In genomic region chr9:134432471-134432870, GRCh38 we compare ENCODE assay signal across 18 cellular contexts.
A peak's percentile ranks its signal among the peaks of the same experiment; 100 is the strongest.
DNase-seq lines count a peak whose midpoint lies in the region; ATAC-seq, FAIRE-seq and TF ChIP-seq lines count a peak whose summit lies in the region.
"Had no signal": no experiment of that assay in that cellular context is flagged by ENCODE, and none has a peak within 500 bp of the region (broad histone marks: within the 10 kb centered on the region; RNA-seq: fewer than 3 reads in every experiment).

No MANE protein-coding gene starts in this region.

- H3K9me3 ChIP-seq in HepG2 (ENCODE audit: low read length), result no peaks in the 10 kb centered on the region
- no peaks in the 10 kb centered on the region for H3K9me3 ChIP-seq in right lobe of liver
- H3K9me3 ChIP-seq in gastrocnemius medialis, result no peaks in the 10 kb centered on the region
- H3K9me3 ChIP-seq: lower lobe of right lung had no signal

- intact Hi-C loops in HepG2 (cut with micrococcal nuclease; ENCODE audit: unreplicated experiment), result loop anchor here (10.0 kb wide), 1 partner anchor 48 kb away; no protein-coding TSS in a partner anchor
- intact Hi-C loops in right lobe of liver (cut with DNase I), result loop anchor here in 1 of 2 donors (10.0 kb wide), 2 partner anchors 48 to 88 kb away; no protein-coding TSS in a partner anchor
- intact Hi-C loops in gastrocnemius medialis (cut with DNase I; ENCODE audit: low total_unique reads), result no loop called here

- no peak for FAIRE-seq in HepG2 (lab: Jason Lieb, UNC)
- FAIRE-seq: GM12892, TTC549 had no signal

- H3K79me2 ChIP-seq in HepG2 (ENCODE audit: insufficient read depth, low read length), result no peaks in the 10 kb centered on the region

- H3K27me3 ChIP-seq in HepG2 (ENCODE audit: control insufficient read depth in 1 of 2, insufficient read depth in 2 of 2, low read length in 2 of 2) (no peaks in the 10 kb centered on the region), right lobe of liver (no peaks in the 10 kb centered on the region), gastrocnemius medialis (no peaks in the 10 kb centered on the region)

- H3K27ac ChIP-seq in HepG2 (ENCODE audit: extremely low read length, insufficient read depth, low read length) (no peak overlapping the region), right lobe of liver (peak overlapping the region in 1 of 3 donors; percentile 36), gastrocnemius medialis (peak overlapping the region; percentile 92 to 97 (median 94))

- no peak for ATAC-seq in HepG2
- no peak for ATAC-seq in right lobe of liver
- ATAC-seq in esophagus mucosa, result peak; percentile 56
- peak in 1 of 2 donors; percentile 9 for ATAC-seq in gastrocnemius medialis
- ATAC-seq in GM18519 (IDR thresholded peaks at IDR 0.05; ENCODE audit: low FRiP score, unreplicated experiment), result no peak
- ATAC-seq: HCT116; lower lobe of right lung; sciatic nerve; stimulated activated naive B cell treated with anti-CD40 and anti-IgM and Interleukin-4, amounts not matched to agents 10 μg/mL and 1 μg/mL and 100 μg/mL, for 72 hours had no signal

- no peak for TF ChIP-seq RAD21 in HepG2 (CRISPR knock-in tag; IDR thresholded peaks at IDR 0.05)

- POLR2A ChIA-PET in HepG2 (lab: Yijun Ruan, JAX), result no interaction called here

- in situ Hi-C loops in HepG2 (cut with HindIII; ENCODE audit: extremely low pct_ligation_motif_present, low pct_unique_long_range_greater_than_20kb), result no loop called here
- in situ Hi-C loops in gastrocnemius medialis (cut with MboI; ENCODE audit: low sequenced_read_pairs in 4 of 4), result loop anchor here in 1 of 4 donors (25.0 kb wide), 1 partner anchor 95 kb away; the partner anchor contains the start of gene RXRA

- no peak for TF ChIP-seq EP300 in HepG2 (IDR thresholded peaks at IDR 0.05; ENCODE audit: low read depth in 2 of 2, low read length in 2 of 2)
- no peak for TF ChIP-seq EP300 in HepG2 (CRISPR knock-in tag; IDR thresholded peaks at IDR 0.05; ENCODE audit: borderline replicate concordance)

- no peak for DNase-seq in HepG2 (ENCODE audit: low spot score)
- DNase-seq in right lobe of liver, result no peak
- DNase-seq in gastrocnemius medialis, result no peak
- no peak for DNase-seq in NCI-H2107 treated with DMSO at 0.1 percent for 48 hours (lab: John Stamatoyannopoulos, UW; ENCODE audit: unreplicated experiment)
- no peak for DNase-seq in stimulated activated CD8-positive, alpha-beta memory T cell treated with anti-CD3 and anti-CD28 coated beads, Interleukin-4, amount 100 ng/mL, for 48 hours
- no peak for DNase-seq in LoVo (ENCODE audit: low spot score)
- DNase-seq: activated CD4-positive, alpha-beta T cell treated with anti-CD3 and anti-CD28 coated beads, Interleukin-2, amount 50 U/mL, for 48 hours; amniotic stem cell; lower lobe of right lung; NCI-H1092; NCI-H2227 treated with DMSO at 0.1 percent for 48 hours; stimulated activated naive B cell treated with anti-CD40 and anti-IgM and Interleukin-4, amounts not matched to agents 10 μg/mL and 1 μg/mL and 100 μg/mL, for 72 hours had no signal

- CTCF ChIA-PET in HepG2 (lab: Yijun Ruan, JAX; ENCODE audit: low intra/inter-chr PET ratio, low total read pairs), result no interaction called here

- no peak overlapping the region for H3K9ac ChIP-seq in HepG2 (ENCODE audit: insufficient read depth, low read depth, low read length)

- BruUV-seq in HepG2 (replicated peaks; lab: Mats Ljungman, UMichigan), result no TSS peak

- H3K4me1 ChIP-seq in HepG2 (ENCODE audit: insufficient read depth, low read length) (peaks cover 35% of the 10 kb centered on the region), right lobe of liver (peaks cover 0 to 60% (median 32%) of the 10 kb centered on the region in 4 donors), gastrocnemius medialis (peaks cover 64 to 68% of the 10 kb centered on the region in 2 donors)

- H4K20me1 ChIP-seq in HepG2 (ENCODE audit: insufficient read depth, low read length), result no peaks in the 10 kb centered on the region

- TF ChIP-seq POLR2A in HepG2 (IDR thresholded peaks at IDR 0.05; ENCODE audit: insufficient read depth in 1 of 2, low read depth in 2 of 2, low read length in 2 of 2) (no peak), right lobe of liver (IDR thresholded peaks at IDR 0.05) (no peak), gastrocnemius medialis (IDR thresholded peaks at IDR 0.05) (no peak)

- no peak overlapping the region for H3K4me2 ChIP-seq in HepG2 (ENCODE audit: low read depth, low read length)

- H3K4me3 ChIP-seq in HepG2 (replicated peaks in 1 of 3; ENCODE audit: insufficient read depth in 1 of 3, low read depth in 2 of 3, low read length in 3 of 3) (no peak overlapping the region), right lobe of liver (no peak overlapping the region), gastrocnemius medialis (no peak overlapping the region)
- H3K4me3 ChIP-seq: lower lobe of right lung had no signal

- H3K36me3 ChIP-seq in HepG2 (replicated peaks in 1 of 2; ENCODE audit: control insufficient read depth in 1 of 2, insufficient read depth in 2 of 2, low read length in 2 of 2) (peaks cover 10% of the 10 kb centered on the region in 2 experiments; a peak in 3 of 5 replicates), right lobe of liver (peaks cover 0 to 57% (median 25%) of the 10 kb centered on the region in 4 donors), gastrocnemius medialis (peaks cover 0 to 6% of the 10 kb centered on the region in 2 donors)

- no peak for TF ChIP-seq CTCF in HepG2 (CRISPR knock-in tag; IDR thresholded peaks at IDR 0.05)
- no peak for TF ChIP-seq CTCF in right lobe of liver (IDR thresholded peaks at IDR 0.05)
- TF ChIP-seq CTCF in gastrocnemius medialis (IDR thresholded peaks at IDR 0.05 in 4 of 5, conservative IDR thresholded peaks at IDR 0.05 in 1 of 5), result no peak

- H2AFZ ChIP-seq in HepG2 (ENCODE audit: low read length), result no peak overlapping the region

- 94% methylated on average over 6 of the region's 14 CpGs for WGBS in HepG2 (ENCODE audit: low lambda C conversion rate)
- WGBS in right lobe of liver (ENCODE audit: insufficient coverage, low coverage, low lambda C conversion rate, missing lambda C conversion rate), result 56% methylated on average over 10 of the region's 14 CpGs

TF ChIP-seq in HepG2, 621 proteins besides CTCF, POLR2A, EP300 and RAD21:
- TF ChIP-seq MBNL3 (CRISPR knock-in tag; conservative IDR thresholded peaks at IDR 0.05) (no peak), ZNF326 (CRISPR knock-in tag; IDR thresholded peaks at IDR 0.05; ENCODE audit: borderline replicate concordance) (no peak), NONO (IDR thresholded peaks at IDR 0.05) (no peak), NONO (CRISPR knock-in tag; conservative IDR thresholded peaks at IDR 0.05) (no peak), ZNF652 (CRISPR knock-in tag; IDR thresholded peaks at IDR 0.05; ENCODE audit: borderline replicate concordance, low read depth) (no peak), ZHX2 (IDR thresholded peaks at IDR 0.05; ENCODE audit: low read depth) (no peak), ZHX2 (CRISPR knock-in tag; IDR thresholded peaks at IDR 0.05; ENCODE audit: borderline replicate concordance) (no peak), AGO2 (optimal IDR thresholded peaks at IDR 0.05; ENCODE audit: low read depth, low read length) (peak; percentile 51)
